Comparison of ENCODE assay signal across 8 cellular contexts in genomic region chrX:111168314-111168713, GRCh38.
A peak's percentile ranks its signal among the peaks of the same experiment; 100 is the strongest.
DNase-seq lines count a peak whose midpoint lies in the region; ATAC-seq and TF ChIP-seq lines count a peak whose summit lies in the region.

No MANE protein-coding gene starts in this region.

- no peak; the same call in 2 of the 3 replicates for ATAC-seq in RWPE2 (ENCODE audit: low read depth)
- ATAC-seq in GM21576 (IDR thresholded peaks at IDR 0.05; ENCODE audit: unreplicated experiment), result no peak
- no peak for ATAC-seq in GM19455 (IDR thresholded peaks at IDR 0.05; ENCODE audit: unreplicated experiment)

- no peak for TF ChIP-seq POLR2A in esophagus muscularis mucosa (IDR thresholded peaks at IDR 0.05; ENCODE audit: low read depth)

- peak; percentile 44 for TF ChIP-seq CTCF in RWPE2 (IDR thresholded peaks at IDR 0.05; ENCODE audit: poor library complexity, severe bottlenecking)
- no peak for TF ChIP-seq CTCF in esophagus muscularis mucosa (IDR thresholded peaks at IDR 0.05)

- intact Hi-C loops in esophagus muscularis mucosa (cut with DNase I), result loop anchor here (10.0 kb wide), 1 partner anchor 276 kb away; no protein-coding TSS in a partner anchor

- DNase-seq in COLO668 (lab: John Stamatoyannopoulos, UW; ENCODE audit: unreplicated experiment) (peak; percentile 10), HuH-7 (ENCODE audit: low spot score) (peak; percentile 1), RWPE2 (ENCODE audit: low spot score) (no peak), iPS-NIHi11 (ENCODE audit: low spot score) (peak; percentile 15), KG1 (lab: John Stamatoyannopoulos, UW) (no peak), esophagus muscularis mucosa (ENCODE audit: extremely low spot score) (no peak)

- no peaks in the 10 kb centered on the region for H3K27me3 ChIP-seq in RWPE2 (ENCODE audit: insufficient read depth, poor library complexity, severe bottlenecking)
- no peaks in the 10 kb centered on the region for H3K27me3 ChIP-seq in esophagus muscularis mucosa

- H3K27ac ChIP-seq in RWPE2 (ENCODE audit: poor library complexity, severe bottlenecking), result no peak overlapping the region
- H3K27ac ChIP-seq in esophagus muscularis mucosa (replicated peaks in 1 of 4), result no peak overlapping the region

- WGBS in esophagus muscularis mucosa, result 58% methylated on average over 2 of the region's 2 CpGs

- TF ChIP-seq EP300 in esophagus muscularis mucosa (IDR thresholded peaks at IDR 0.05), result no peak

- H3K9me3 ChIP-seq in RWPE2 (ENCODE audit: severe bottlenecking) (no peaks in the 10 kb centered on the region), esophagus muscularis mucosa (no peaks in the 10 kb centered on the region)

- H3K36me3 ChIP-seq in RWPE2 (ENCODE audit: low read depth), result no peaks in the 10 kb centered on the region
- H3K36me3 ChIP-seq in esophagus muscularis mucosa, result no peaks in the 10 kb centered on the region

- H3K4me1 ChIP-seq in RWPE2 (ENCODE audit: insufficient read depth, poor library complexity, severe bottlenecking) (no peaks in the 10 kb centered on the region), esophagus muscularis mucosa (no peaks in the 10 kb centered on the region)

- H3K4me3 ChIP-seq in RWPE2 (ENCODE audit: severe bottlenecking) (no peak overlapping the region), esophagus muscularis mucosa (no peak overlapping the region)

Comparison
In these comparisons a context has a peak if more than half of its experiments do, and no peak if none do; other contexts are left out.
1. DNase-seq: peak in COLO668 (single experiment), HuH-7 (single experiment) and iPS-NIHi11 (single experiment); none in RWPE2 (single experiment), KG1 (single experiment) and esophagus muscularis mucosa (single experiment).